ENCODE assay signal across 29 cellular contexts in the genomic region with DNA sequence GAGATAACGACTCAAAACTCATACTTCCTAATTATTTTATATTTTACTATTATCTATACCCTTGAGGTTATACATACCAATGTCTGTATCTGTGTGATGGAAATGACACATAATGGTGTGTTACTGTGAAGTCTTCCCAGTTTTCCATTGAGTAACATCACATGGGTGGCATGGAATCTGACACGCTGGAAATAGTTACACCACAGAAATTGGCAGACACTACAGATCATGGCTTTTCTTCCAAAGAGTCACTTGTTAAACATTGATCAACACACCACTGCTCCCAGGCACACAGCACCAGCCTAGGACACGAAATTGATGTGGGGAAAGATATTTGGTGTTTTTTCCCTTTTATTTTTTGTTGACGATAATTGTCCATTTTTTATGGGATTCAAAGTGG. TPM values are rescaled to one million over a fixed set of nuclear protein-coding genes. Genes with fewer than 3 reads are reported as not detected.
"Had no signal": no experiment of that assay in that cellular context is flagged by ENCODE, and none has a peak within 500 bp of the region (broad histone marks: within the 10 kb centered on the region; RNA-seq: fewer than 3 reads in every experiment).

No MANE protein-coding gene starts in this region.

- DNase-seq: activated CD4-positive, alpha-beta memory T cell treated with anti-CD3 and anti-CD28 coated beads for 36 hours; activated CD4-positive, alpha-beta T cell treated with anti-CD3 and anti-CD28 coated beads, Interleukin-2, amount 10 ng/mL, durations not matched to agents 24 days and 14 days; activated CD8-positive, alpha-beta memory T cell treated with anti-CD3 and anti-CD28 coated beads, Interleukin-2, amount 50 U/mL, for 48 hours; activated gamma-delta T cell; activated naive CD4-positive, alpha-beta T cell treated with anti-CD3 and anti-CD28 coated beads, Interleukin-2, amount 10 ng/mL, durations not matched to agents 7 days and 5 days; activated naive CD8-positive, alpha-beta T cell treated with anti-CD3 and anti-CD28 coated beads, Interleukin-2, amount 10 ng/mL, durations not matched to agents 7 days and 5 days; activated T-cell treated with anti-CD3 and anti-CD28 coated beads, Interleukin-2, amount 50 U/mL, for 24 hours; amniotic stem cell; brain microvascular endothelial cell; caudate nucleus; head of caudate nucleus; hypothalamus; immature natural killer cell; kidney; lower lobe of right lung; mesendoderm; mucosa of descending colon; stimulated activated CD4-positive, alpha-beta T cell treated with anti-CD3 and anti-CD28 coated beads, Interleukin-12 subunit alpha, Interleukin-12 subunit beta, amount 100 ng/mL, for 4 hours; stimulated activated CD4-positive, alpha-beta T cell treated with anti-CD3 and anti-CD28 coated beads, Interleukin-4, amount 100 ng/mL, for 1 hour; stimulated activated naive CD8-positive, alpha-beta T cell treated with anti-CD3 and anti-CD28 coated beads, Interleukin-15, Interleukin-2, amounts not matched to agents 100 U/mL and 50 U/mL, for 24 hours; T-helper 9 cell; testis; transverse colon; WERI-Rb-1 had no signal

- H3K4me1 ChIP-seq: lower lobe of right lung, transverse colon had no signal

- H3K27ac ChIP-seq: brain microvascular endothelial cell, epithelial cell of prostate, gastroesophageal sphincter, lower lobe of right lung, testis, transverse colon, WERI-Rb-1 had no signal

- H3K9me3 ChIP-seq: gastroesophageal sphincter, lower lobe of right lung, mucosa of descending colon, testis, transverse colon had no signal

- H3K4me3 Mint-ChIP-seq: activated CD4-positive, alpha-beta memory T cell treated with anti-CD3 and anti-CD28 coated beads for 36 hours; activated CD4-positive, alpha-beta T cell treated with anti-CD3 and anti-CD28 coated beads, Interleukin-2, amount 10 ng/mL, durations not matched to agents 24 days and 14 days; activated naive CD4-positive, alpha-beta T cell treated with anti-CD3 and anti-CD28 coated beads, Interleukin-2, amount 10 ng/mL, durations not matched to agents 7 days and 5 days; activated naive CD8-positive, alpha-beta T cell treated with anti-CD3 and anti-CD28 coated beads, Interleukin-2, amount 10 ng/mL, durations not matched to agents 7 days and 5 days; activated T-cell treated with anti-CD3 and anti-CD28 coated beads, Interleukin-2, amount 50 U/mL, for 24 hours; immature natural killer cell; natural killer cell treated with Interleukin-12 subunit alpha and Interleukin-12 subunit beta and Interleukin-15 and Interleukin-18, amount 100 ng/mL, for 72 hours; T-helper 1 cell treated with Interleukin-12 subunit alpha and Interleukin-12 subunit beta and Interleukin-4 antibody, amounts not matched to agents 30 μg/mL and 1 μg/mL, for 36 hours had no signal

- H3K9me3 Mint-ChIP-seq: activated CD4-positive, alpha-beta memory T cell treated with anti-CD3 and anti-CD28 coated beads for 36 hours; activated CD4-positive, alpha-beta T cell treated with anti-CD3 and anti-CD28 coated beads, Interleukin-2, amount 10 ng/mL, durations not matched to agents 24 days and 14 days; activated naive CD4-positive, alpha-beta T cell treated with anti-CD3 and anti-CD28 coated beads, Interleukin-2, amount 10 ng/mL, durations not matched to agents 7 days and 5 days; activated naive CD8-positive, alpha-beta T cell treated with anti-CD3 and anti-CD28 coated beads, Interleukin-2, amount 10 ng/mL, durations not matched to agents 7 days and 5 days; activated T-cell treated with anti-CD3 and anti-CD28 coated beads, Interleukin-2, amount 50 U/mL, for 24 hours; immature natural killer cell; natural killer cell treated with Interleukin-12 subunit alpha and Interleukin-12 subunit beta and Interleukin-15 and Interleukin-18, amount 100 ng/mL, for 72 hours; T-helper 1 cell treated with Interleukin-12 subunit alpha and Interleukin-12 subunit beta and Interleukin-4 antibody, amounts not matched to agents 30 μg/mL and 1 μg/mL, for 36 hours had no signal

- H3K27ac Mint-ChIP-seq: activated CD4-positive, alpha-beta memory T cell treated with anti-CD3 and anti-CD28 coated beads for 36 hours; activated CD4-positive, alpha-beta T cell treated with anti-CD3 and anti-CD28 coated beads, Interleukin-2, amount 10 ng/mL, durations not matched to agents 24 days and 14 days; activated naive CD4-positive, alpha-beta T cell treated with anti-CD3 and anti-CD28 coated beads, Interleukin-2, amount 10 ng/mL, durations not matched to agents 7 days and 5 days; activated naive CD8-positive, alpha-beta T cell treated with anti-CD3 and anti-CD28 coated beads, Interleukin-2, amount 10 ng/mL, durations not matched to agents 7 days and 5 days; activated T-cell treated with anti-CD3 and anti-CD28 coated beads, Interleukin-2, amount 50 U/mL, for 24 hours; immature natural killer cell; natural killer cell treated with Interleukin-12 subunit alpha and Interleukin-12 subunit beta and Interleukin-15 and Interleukin-18, amount 100 ng/mL, for 72 hours; T-helper 1 cell treated with Interleukin-12 subunit alpha and Interleukin-12 subunit beta and Interleukin-4 antibody, amounts not matched to agents 30 μg/mL and 1 μg/mL, for 36 hours had no signal

- H3K4me3 ChIP-seq: gastroesophageal sphincter, lower lobe of right lung, mucosa of descending colon, skin epidermis, testis, transverse colon had no signal

- H3K4me1 Mint-ChIP-seq: activated naive CD4-positive, alpha-beta T cell treated with anti-CD3 and anti-CD28 coated beads, Interleukin-2, amount 10 ng/mL, durations not matched to agents 7 days and 5 days; immature natural killer cell had no signal

- H3K27me3 Mint-ChIP-seq: activated T-cell treated with anti-CD3 and anti-CD28 coated beads, Interleukin-2, amount 50 U/mL, for 24 hours had no signal

- H3K36me3 ChIP-seq: brain microvascular endothelial cell, gastroesophageal sphincter, lower lobe of right lung, transverse colon, WERI-Rb-1 had no signal

- H3K27me3 ChIP-seq: brain microvascular endothelial cell, gastroesophageal sphincter, testis, transverse colon had no signal

- H3K36me3 Mint-ChIP-seq: activated CD4-positive, alpha-beta memory T cell treated with anti-CD3 and anti-CD28 coated beads for 36 hours; activated naive CD4-positive, alpha-beta T cell treated with anti-CD3 and anti-CD28 coated beads, Interleukin-2, amount 10 ng/mL, durations not matched to agents 7 days and 5 days; activated naive CD8-positive, alpha-beta T cell treated with anti-CD3 and anti-CD28 coated beads, Interleukin-2, amount 10 ng/mL, durations not matched to agents 7 days and 5 days; immature natural killer cell; natural killer cell treated with Interleukin-12 subunit alpha and Interleukin-12 subunit beta and Interleukin-15 and Interleukin-18, amount 100 ng/mL, for 72 hours had no signal

RNA-seq across cellular contexts. Expression of a gene that starts 33.0 kb away (rescaled TPM):
- total RNA-seq: activated CD4-positive, alpha-beta memory T cell treated with anti-CD3 and anti-CD28 coated beads for 36 hours; activated CD4-positive, alpha-beta T cell treated with anti-CD3 and anti-CD28 coated beads, Interleukin-2, amount 10 ng/mL, durations not matched to agents 24 days and 14 days; natural killer cell treated with Interleukin-12 subunit alpha and Interleukin-12 subunit beta and Interleukin-15 and Interleukin-18, amount 100 ng/mL, for 72 hours had no signal
